9 cellular contexts compared by ENCODE assay signal in genomic region chr1:39690943-39691382, GRCh38. TPM values are rescaled to one million over a fixed set of nuclear protein-coding genes. Genes with fewer than 3 reads are reported as not detected.
A peak's percentile ranks its signal among the peaks of the same experiment; 100 is the strongest.
DNase-seq lines count a peak whose midpoint lies in the region; ATAC-seq, FAIRE-seq and TF ChIP-seq lines count a peak whose summit lies in the region.
"Had no signal": no experiment of that assay in that cellular context is flagged by ENCODE, and none has a peak within 500 bp of the region (broad histone marks: within the 10 kb centered on the region; RNA-seq: fewer than 3 reads in every experiment).

No MANE protein-coding gene starts in this region.

- H3K36me3 ChIP-seq in stomach smooth muscle (ENCODE audit: control insufficient read depth in 2 of 2, insufficient read depth in 2 of 2, low read length in 2 of 2) = no peaks in the 10 kb centered on the region

- H3K9ac ChIP-seq in stomach smooth muscle (ENCODE audit: low read length in 2 of 2) = no peak overlapping the region

- no peaks in the 10 kb centered on the region for H3K9me3 ChIP-seq in stomach smooth muscle (ENCODE audit: control insufficient read depth in 2 of 2, low read length in 2 of 2)

- peak; percentile 3 for ATAC-seq in activated CD4-positive, alpha-beta T cell treated with anti-CD3 and anti-CD28 coated beads for 36 hours
- ATAC-seq in T-cell (replicated peaks in 1 of 4) = peak in 3 of 4 experiments; percentile 0 to 1 (median 1)

- intact Hi-C loops in activated CD4-positive, alpha-beta T cell treated with anti-CD3 and anti-CD28 coated beads for 36 hours (cut with DNase I, micrococcal nuclease) = loop anchor here (1.0 to 5.0 kb wide), 4 partner anchors 24 to 1664 kb away; partner anchors contain the start of gene PPIE (in 1 of the 2)

- CTCF ChIA-PET in activated CD4-positive, alpha-beta T cell treated with anti-CD3 and anti-CD28 coated beads for 36 hours (lab: Charles Lee) = interaction anchor here (0.5 to 1.0 kb wide), 4 partner anchors 19 to 369 kb away, joined by 3 to 4 read pairs (median 3); no protein-coding TSS in a partner anchor
- CTCF ChIA-PET in T-cell (lab: Charles Lee) = interaction anchor here (0.6 to 1.3 kb wide), 7 partner anchors 11 to 109 kb away, joined by 3 to 5 read pairs (median 4); no protein-coding TSS in a partner anchor

- peaks cover 20% of the 10 kb centered on the region for H3K27me3 Mint-ChIP-seq in activated CD4-positive, alpha-beta T cell treated with anti-CD3 and anti-CD28 coated beads for 36 hours
- H3K27me3 Mint-ChIP-seq in T-cell = peaks cover 5% of the 10 kb centered on the region in 2 donors
- H3K27me3 Mint-ChIP-seq in immature natural killer cell (ENCODE audit: low read depth in 3 of 3) = peaks cover 12 to 23% (median 22%) of the 10 kb centered on the region in 3 donors

- H3K4me3 Mint-ChIP-seq in activated CD4-positive, alpha-beta T cell treated with anti-CD3 and anti-CD28 coated beads for 36 hours = peak overlapping the region; percentile 68
- H3K4me3 Mint-ChIP-seq in T-cell = peak overlapping the region; percentile 85 to 91 (median 86)
- H3K4me3 Mint-ChIP-seq in immature natural killer cell = peak overlapping the region; percentile 58 to 72 (median 65)

- peak overlapping the region; percentile 59 to 69 for H3K4me3 ChIP-seq in stomach smooth muscle (ENCODE audit: low read length in 2 of 2)

- no peak for FAIRE-seq in GM12891 (lab: Jason Lieb, UNC)

- peaks cover 22% of the 10 kb centered on the region for H3K4me1 ChIP-seq in stomach smooth muscle (ENCODE audit: control insufficient read depth, insufficient read depth, low read length)

- POLR2A ChIA-PET in activated CD4-positive, alpha-beta T cell treated with anti-CD3 and anti-CD28 coated beads for 36 hours (lab: Charles Lee) = interaction anchor here (1.4 to 1.5 kb wide), 2 partner anchors 20 to 32 kb away, joined by 3 read pairs; partner anchors contain the start of gene NT5C1A
- POLR2A ChIA-PET in T-cell (lab: Charles Lee) = interaction anchor here (0.6 to 1.0 kb wide), 8 partner anchors 10 to 1019 kb away, joined by 3 to 8 read pairs (median 4); partner anchors contain the start of gene PPIE (in 2 of the 2)

- H3K4me1 Mint-ChIP-seq in activated CD4-positive, alpha-beta T cell treated with anti-CD3 and anti-CD28 coated beads for 36 hours = peaks cover 36% of the 10 kb centered on the region
- H3K4me1 Mint-ChIP-seq in T-cell (peaks cover 40 to 52% (median 44%) of the 10 kb centered on the region in 3 donors), immature natural killer cell (peaks cover 5 to 13% of the 10 kb centered on the region in 2 donors)

- no peak for TF ChIP-seq POLR2A in GM12891 (IDR thresholded peaks at IDR 0.05; ENCODE audit: low read depth, low read length)

- H3K9me3 Mint-ChIP-seq in activated CD4-positive, alpha-beta T cell treated with anti-CD3 and anti-CD28 coated beads for 36 hours (ENCODE audit: low read depth) = no peaks in the 10 kb centered on the region
- H3K9me3 Mint-ChIP-seq in T-cell = no peaks in the 10 kb centered on the region
- H3K9me3 Mint-ChIP-seq in immature natural killer cell = peaks cover 0 to 5% (median 0%) of the 10 kb centered on the region in 6 donors

- no peak overlapping the region for H3K27ac ChIP-seq in stomach smooth muscle (ENCODE audit: low read length)

- peaks cover 47 to 48% of the 10 kb centered on the region in 2 donors for H3K27me3 ChIP-seq in stomach smooth muscle (ENCODE audit: control insufficient read depth in 1 of 2, insufficient read depth in 2 of 2, low read length in 2 of 2)

- no peak overlapping the region for H3K27ac Mint-ChIP-seq in activated CD4-positive, alpha-beta T cell treated with anti-CD3 and anti-CD28 coated beads for 36 hours
- H3K27ac Mint-ChIP-seq in T-cell = peak overlapping the region; percentile 75 to 90
- H3K27ac Mint-ChIP-seq in immature natural killer cell = no peak overlapping the region

- H3K36me3 Mint-ChIP-seq in activated CD4-positive, alpha-beta T cell treated with anti-CD3 and anti-CD28 coated beads for 36 hours (ENCODE audit: low read depth) = no peaks in the 10 kb centered on the region
- peaks cover 10% of the 10 kb centered on the region for H3K36me3 Mint-ChIP-seq in T-cell
- peaks cover 0 to 4% (median 0%) of the 10 kb centered on the region in 3 donors for H3K36me3 Mint-ChIP-seq in immature natural killer cell

- peak; percentile 19 for DNase-seq in activated CD4-positive, alpha-beta T cell treated with anti-CD3 and anti-CD28 coated beads for 36 hours
- DNase-seq in activated CD4-positive, alpha-beta T cell treated with anti-CD3 and anti-CD28 coated beads, Interleukin-2, amount 50 U/mL, for 4 hours = no peak
- no peak for DNase-seq in T-cell
- no peak for DNase-seq in immature natural killer cell
- no peak for DNase-seq in retina
- DNase-seq in GM12891 (ENCODE audit: insufficient read length, low spot score) = no peak
- DNase-seq in germinal center (ENCODE audit: low spot score) = no peak

TF ChIP-seq in GM12891, 5 proteins besides CTCF, POLR2A, EP300 and RAD21:
- TF ChIP-seq PAX5 (IDR thresholded peaks at IDR 0.05; ENCODE audit: insufficient read depth, low read length, severe bottlenecking) (no peak), POU2F2 (IDR thresholded peaks at IDR 0.05; ENCODE audit: low read depth, low read length) (no peak), TAF1 (IDR thresholded peaks at IDR 0.05; ENCODE audit: low read depth, low read length) (no peak), SPI1 (IDR thresholded peaks at IDR 0.05; ENCODE audit: low read depth, low read length) (no peak)

RNA-seq across cellular contexts. Expression of gene HPCAL4, which starts 0.3 kb away (rescaled TPM):
- total RNA-seq in activated CD4-positive, alpha-beta T cell treated with anti-CD3 and anti-CD28 coated beads for 36 hours = 1 to 10 TPM in 1 of 2 experiments, under 1 TPM in 1; 0.94 to 1.1 TPM
- 10 to 100 TPM; 10.3 to 38.5 (median 28.5) TPM for total RNA-seq in T-cell
- under 1 TPM in 2 of 3 donors, not detected in 1; 0.04 to 0.13 TPM for polyA plus RNA-seq in immature natural killer cell
- polyA plus RNA-seq in GM12891 (2012; ENCODE audit: low read depth, missing spikeins) = 0.31 TPM

RNA-seq across cellular contexts. Expression of gene NT5C1A, which starts 19.1 kb away (rescaled TPM):
- under 1 TPM in 1 of 2 experiments, not detected in 1; 0.21 TPM for total RNA-seq in activated CD4-positive, alpha-beta T cell treated with anti-CD3 and anti-CD28 coated beads for 36 hours
- total RNA-seq in T-cell = 1 to 10 TPM in 1 of 5 donors, under 1 TPM in 3, not detected in 1; 0.22 to 1.3 (median 0.42) TPM
- polyA plus RNA-seq in immature natural killer cell = not detected
- not detected for polyA plus RNA-seq in GM12891 (2012; ENCODE audit: low read depth, missing spikeins)
- total RNA-seq: activated CD8-positive, alpha-beta memory T cell treated with anti-CD3 and anti-CD28 coated beads for 36 hours had no signal

RNA-seq across cellular contexts. Expression of gene PPIE, which starts 47.7 kb away (rescaled TPM):
- 10 to 100 TPM; 55.3 to 70.4 TPM for total RNA-seq in activated CD4-positive, alpha-beta T cell treated with anti-CD3 and anti-CD28 coated beads for 36 hours
- 10 to 100 TPM; 50.8 to 72.6 (median 58.7) TPM for total RNA-seq in T-cell
- 100 to 1,000 TPM in 2 of 3 donors, 10 to 100 TPM in 1; 99.6 to 177 (median 133) TPM for polyA plus RNA-seq in immature natural killer cell
- 47.6 TPM for polyA plus RNA-seq in GM12891 (2012; ENCODE audit: low read depth, missing spikeins)

RNA-seq across cellular contexts. Expression of gene HEYL, which starts 51.5 kb away (rescaled TPM):
- under 1 TPM; 0.19 to 0.23 TPM for total RNA-seq in activated CD4-positive, alpha-beta T cell treated with anti-CD3 and anti-CD28 coated beads for 36 hours
- total RNA-seq in T-cell = under 1 TPM in 2 of 5 donors, not detected in 3; 0.15 to 0.25 TPM
- polyA plus RNA-seq in immature natural killer cell = not detected
- polyA plus RNA-seq in GM12891 (2012; ENCODE audit: low read depth, missing spikeins) = 0.05 TPM

Comparison
In these comparisons a context has a peak if more than half of its experiments do, and no peak if none do; other contexts are left out.
1. H3K27ac Mint-ChIP-seq: peak in T-cell (2 of 2); none in activated CD4-positive, alpha-beta T cell treated with anti-CD3 and anti-CD28 coated beads for 36 hours (single experiment) and immature natural killer cell (0 of 6).
2. RNA of gene HPCAL4, which starts 0.3 kb away (total RNA-seq): 10.3 to 38.5 TPM in T-cell; 0.94 to 1.1 TPM in activated CD4-positive, alpha-beta T cell treated with anti-CD3 and anti-CD28 coated beads for 36 hours; every median in the first group is over 4 times any median in the second.
3. Peak in every context shown above with its lines, with median percentiles within 50 percentile points of each other: H3K4me3 Mint-ChIP-seq.